Comparison of ENCODE assay signal across 1 cellular context in the genomic region with DNA sequence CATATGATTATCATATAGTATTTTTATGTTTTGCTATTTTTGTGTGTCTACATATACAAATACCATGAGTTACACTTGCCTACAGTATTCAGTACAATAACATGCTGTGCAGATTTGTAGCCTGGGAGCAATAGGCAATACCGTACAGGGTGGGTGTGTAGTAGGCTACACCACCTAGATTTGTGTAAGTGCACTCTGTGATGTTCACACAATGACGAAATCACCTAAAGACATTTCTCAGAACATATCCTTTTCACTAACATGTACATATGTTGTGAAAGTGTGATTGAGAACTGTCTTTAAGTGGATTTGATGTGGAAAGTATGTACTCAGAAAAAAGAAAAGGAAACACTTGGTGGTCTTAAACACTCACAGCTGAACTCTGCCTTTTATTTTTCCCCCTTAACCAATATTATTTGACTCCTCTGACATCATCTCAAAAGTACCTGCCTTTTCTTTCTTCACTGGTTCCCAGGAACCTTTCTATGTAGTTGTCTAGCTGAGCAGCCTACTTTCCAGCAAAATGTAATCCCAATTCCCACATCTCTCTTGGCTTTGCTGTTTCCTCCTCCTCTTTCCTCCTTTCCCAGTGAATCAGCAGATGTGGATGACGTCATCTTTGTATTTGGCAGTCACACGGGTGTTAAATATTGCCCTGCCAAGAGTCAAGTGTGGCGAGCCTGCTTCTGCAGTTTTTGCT.
TF ChIP-seq lines count a peak whose summit lies in the region.

No MANE protein-coding gene starts in this region.

TF ChIP-seq in HEK293, 187 proteins besides CTCF, POLR2A, EP300 and RAD21 (continued from another document):
- TF ChIP-seq, protein P1, sequence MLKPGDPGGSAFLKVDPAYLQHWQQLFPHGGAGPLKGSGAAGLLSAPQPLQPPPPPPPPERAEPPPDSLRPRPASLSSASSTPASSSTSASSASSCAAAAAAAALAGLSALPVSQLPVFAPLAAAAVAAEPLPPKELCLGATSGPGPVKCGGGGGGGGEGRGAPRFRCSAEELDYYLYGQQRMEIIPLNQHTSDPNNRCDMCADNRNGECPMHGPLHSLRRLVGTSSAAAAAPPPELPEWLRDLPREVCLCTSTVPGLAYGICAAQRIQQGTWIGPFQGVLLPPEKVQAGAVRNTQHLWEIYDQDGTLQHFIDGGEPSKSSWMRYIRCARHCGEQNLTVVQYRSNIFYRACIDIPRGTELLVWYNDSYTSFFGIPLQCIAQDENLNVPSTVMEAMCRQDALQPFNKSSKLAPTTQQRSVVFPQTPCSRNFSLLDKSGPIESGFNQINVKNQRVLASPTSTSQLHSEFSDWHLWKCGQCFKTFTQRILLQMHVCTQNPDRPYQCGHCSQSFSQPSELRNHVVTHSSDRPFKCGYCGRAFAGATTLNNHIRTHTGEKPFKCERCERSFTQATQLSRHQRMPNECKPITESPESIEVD (tag by site-specific recombination; IDR thresholded peaks at IDR 0.05): peak; percentile 50
- TF ChIP-seq, protein P2, sequence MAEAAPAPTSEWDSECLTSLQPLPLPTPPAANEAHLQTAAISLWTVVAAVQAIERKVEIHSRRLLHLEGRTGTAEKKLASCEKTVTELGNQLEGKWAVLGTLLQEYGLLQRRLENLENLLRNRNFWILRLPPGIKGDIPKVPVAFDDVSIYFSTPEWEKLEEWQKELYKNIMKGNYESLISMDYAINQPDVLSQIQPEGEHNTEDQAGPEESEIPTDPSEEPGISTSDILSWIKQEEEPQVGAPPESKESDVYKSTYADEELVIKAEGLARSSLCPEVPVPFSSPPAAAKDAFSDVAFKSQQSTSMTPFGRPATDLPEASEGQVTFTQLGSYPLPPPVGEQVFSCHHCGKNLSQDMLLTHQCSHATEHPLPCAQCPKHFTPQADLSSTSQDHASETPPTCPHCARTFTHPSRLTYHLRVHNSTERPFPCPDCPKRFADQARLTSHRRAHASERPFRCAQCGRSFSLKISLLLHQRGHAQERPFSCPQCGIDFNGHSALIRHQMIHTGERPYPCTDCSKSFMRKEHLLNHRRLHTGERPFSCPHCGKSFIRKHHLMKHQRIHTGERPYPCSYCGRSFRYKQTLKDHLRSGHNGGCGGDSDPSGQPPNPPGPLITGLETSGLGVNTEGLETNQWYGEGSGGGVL (tag by site-specific recombination; IDR thresholded peaks at IDR 0.05): peak; percentile 37; the same call in 1 of the 2 replicates
- TF ChIP-seq ZNF24 (tag by site-specific recombination; IDR thresholded peaks at IDR 0.05) (0 out of 2 replicates have a peak, but pooled peaks have one; percentile 46), ZNF629 (tag by site-specific recombination; IDR thresholded peaks at IDR 0.05) (peak; percentile 95), IKZF3 (tag by site-specific recombination; IDR thresholded peaks at IDR 0.05) (peak; percentile 92), ZXDB (tag by site-specific recombination; IDR thresholded peaks at IDR 0.05) (peak; percentile 39; the same call in 1 of the 2 replicates), ZFHX2 (tag by site-specific recombination; conservative IDR thresholded peaks at IDR 0.05) (peak; percentile 39; the same call in 1 of the 2 replicates), ZSCAN30 (tag by site-specific recombination; IDR thresholded peaks at IDR 0.05) (0 out of 2 replicates have a peak, but pooled peaks have one; percentile 38), FEZF1 (tag by site-specific recombination; IDR thresholded peaks at IDR 0.05) (0 out of 2 replicates have a peak, but pooled peaks have one; percentile 9), ZNF76 (tag by site-specific recombination; IDR thresholded peaks at IDR 0.05; ENCODE audit: borderline replicate concordance, low read depth) (peak; percentile 29; the same call in 1 of the 2 replicates), ZNF366 (tag by site-specific recombination; conservative IDR thresholded peaks at IDR 0.05) (peak; percentile 92), ZNF324 (tag by site-specific recombination; IDR thresholded peaks at IDR 0.05) (0 out of 2 replicates have a peak, but pooled peaks have one; percentile 25), ZBTB17 (tag by site-specific recombination; IDR thresholded peaks at IDR 0.05) (peak; percentile 72), SP7 (tag by site-specific recombination; IDR thresholded peaks at IDR 0.05) (peak; percentile 74; the same call in 1 of the 2 replicates), ZBTB7A (tag by site-specific recombination; IDR thresholded peaks at IDR 0.05; ENCODE audit: low read depth) (no peak), ZBTB8A (tag by site-specific recombination; IDR thresholded peaks at IDR 0.05) (no peak), ZNF501 (tag by site-specific recombination; IDR thresholded peaks at IDR 0.05) (0 out of 2 replicates have a peak, but pooled peaks have one; percentile 36), ZSCAN23 (tag by site-specific recombination; IDR thresholded peaks at IDR 0.05) (0 out of 2 replicates have a peak, but pooled peaks have one; percentile 22), MZF1 (tag by site-specific recombination; IDR thresholded peaks at IDR 0.05; ENCODE audit: borderline replicate concordance) (no peak), OSR2 (tag by site-specific recombination; IDR thresholded peaks at IDR 0.05) (peak; percentile 55; the same call in 1 of the 2 replicates), ZNF335 (tag by site-specific recombination; conservative IDR thresholded peaks at IDR 0.05) (peak; percentile 59)
- TF ChIP-seq, protein P3, sequence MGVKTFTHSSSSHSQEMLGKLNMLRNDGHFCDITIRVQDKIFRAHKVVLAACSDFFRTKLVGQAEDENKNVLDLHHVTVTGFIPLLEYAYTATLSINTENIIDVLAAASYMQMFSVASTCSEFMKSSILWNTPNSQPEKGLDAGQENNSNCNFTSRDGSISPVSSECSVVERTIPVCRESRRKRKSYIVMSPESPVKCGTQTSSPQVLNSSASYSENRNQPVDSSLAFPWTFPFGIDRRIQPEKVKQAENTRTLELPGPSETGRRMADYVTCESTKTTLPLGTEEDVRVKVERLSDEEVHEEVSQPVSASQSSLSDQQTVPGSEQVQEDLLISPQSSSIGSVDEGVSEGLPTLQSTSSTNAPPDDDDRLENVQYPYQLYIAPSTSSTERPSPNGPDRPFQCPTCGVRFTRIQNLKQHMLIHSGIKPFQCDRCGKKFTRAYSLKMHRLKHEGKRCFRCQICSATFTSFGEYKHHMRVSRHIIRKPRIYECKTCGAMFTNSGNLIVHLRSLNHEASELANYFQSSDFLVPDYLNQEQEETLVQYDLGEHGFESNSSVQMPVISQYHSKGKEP (tag by site-specific recombination; IDR thresholded peaks at IDR 0.05): 0 out of 2 replicates have a peak, but pooled peaks have one; percentile 8
- TF ChIP-seq, protein P4, sequence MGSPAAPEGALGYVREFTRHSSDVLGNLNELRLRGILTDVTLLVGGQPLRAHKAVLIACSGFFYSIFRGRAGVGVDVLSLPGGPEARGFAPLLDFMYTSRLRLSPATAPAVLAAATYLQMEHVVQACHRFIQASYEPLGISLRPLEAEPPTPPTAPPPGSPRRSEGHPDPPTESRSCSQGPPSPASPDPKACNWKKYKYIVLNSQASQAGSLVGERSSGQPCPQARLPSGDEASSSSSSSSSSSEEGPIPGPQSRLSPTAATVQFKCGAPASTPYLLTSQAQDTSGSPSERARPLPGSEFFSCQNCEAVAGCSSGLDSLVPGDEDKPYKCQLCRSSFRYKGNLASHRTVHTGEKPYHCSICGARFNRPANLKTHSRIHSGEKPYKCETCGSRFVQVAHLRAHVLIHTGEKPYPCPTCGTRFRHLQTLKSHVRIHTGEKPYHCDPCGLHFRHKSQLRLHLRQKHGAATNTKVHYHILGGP (tag by site-specific recombination; IDR thresholded peaks at IDR 0.05): peak; percentile 42; the same call in 1 of the 2 replicates
TF ChIP-seq in HEK293: peak in this region for 38.
